Comparison of ENCODE assay signal across 8 cellular contexts in genomic region chr20:46090095-46090388, GRCh38. TPM values are rescaled to one million over a fixed set of nuclear protein-coding genes. Genes with fewer than 3 reads are reported as not detected.
DNase-seq lines count a peak whose midpoint lies in the region; ATAC-seq lines count a peak whose summit lies in the region.

No MANE protein-coding gene starts in this region.

- H3K27ac ChIP-seq in subcutaneous abdominal adipose tissue (ENCODE audit: low read depth, low read length) = peak overlapping the region; percentile 93

- H3K4me1 ChIP-seq in subcutaneous abdominal adipose tissue (ENCODE audit: control insufficient read depth in 5 of 5, insufficient read depth in 5 of 5, low read length in 5 of 5) = peaks cover 10 to 46% (median 41%) of the 10 kb centered on the region in 5 donors

- peaks cover 23% of the 10 kb centered on the region for H3K4me1 Mint-ChIP-seq in T-helper 2 cell treated with Interferon-gamma antibody and Interleukin-4, amounts not matched to agents 5 μg/mL and 100 μg/mL, for 36 hours (ENCODE audit: low read depth)
- peaks cover 30% of the 10 kb centered on the region for H3K4me1 Mint-ChIP-seq in activated T-helper 17 cell treated with anti-CD3 and anti-CD28 coated beads, Interleukin-2, amount 50 U/mL, for 72 hours
- H3K4me1 Mint-ChIP-seq in immature natural killer cell = peaks cover 42 to 52% of the 10 kb centered on the region in 2 donors

- H3K27me3 Mint-ChIP-seq in T-helper 2 cell treated with Interferon-gamma antibody and Interleukin-4, amounts not matched to agents 5 μg/mL and 100 μg/mL, for 36 hours (ENCODE audit: low read depth) = peaks cover 2% of the 10 kb centered on the region
- H3K27me3 Mint-ChIP-seq in activated T-helper 17 cell treated with anti-CD3 and anti-CD28 coated beads, Interleukin-2, amount 50 U/mL, for 72 hours = no peaks in the 10 kb centered on the region
- peaks cover 4 to 8% (median 6%) of the 10 kb centered on the region in 3 donors for H3K27me3 Mint-ChIP-seq in immature natural killer cell (ENCODE audit: low read depth in 3 of 3)

- ATAC-seq in activated T-helper 17 cell treated with anti-CD3 and anti-CD28 coated beads, Interleukin-2, amount 50 U/mL, for 72 hours (replicated peaks) = no peak

- H3K9me3 ChIP-seq in subcutaneous abdominal adipose tissue (ENCODE audit: control insufficient read depth in 5 of 5, low read length in 5 of 5) = no peaks in the 10 kb centered on the region

- no peaks in the 10 kb centered on the region for H3K27me3 ChIP-seq in subcutaneous abdominal adipose tissue (ENCODE audit: control insufficient read depth in 5 of 5, insufficient read depth in 4 of 5, low read length in 5 of 5)

- H3K36me3 ChIP-seq in subcutaneous abdominal adipose tissue (ENCODE audit: control insufficient read depth in 5 of 5, insufficient read depth in 5 of 5, low read length in 5 of 5) = no peaks in the 10 kb centered on the region

- peak overlapping the region; percentile 85 for H3K4me3 Mint-ChIP-seq in T-helper 2 cell treated with Interferon-gamma antibody and Interleukin-4, amounts not matched to agents 5 μg/mL and 100 μg/mL, for 36 hours
- H3K4me3 Mint-ChIP-seq in activated T-helper 17 cell treated with anti-CD3 and anti-CD28 coated beads, Interleukin-2, amount 50 U/mL, for 72 hours = peak overlapping the region; percentile 87
- peak overlapping the region; percentile 88 to 95 (median 91) for H3K4me3 Mint-ChIP-seq in immature natural killer cell

- no peaks in the 10 kb centered on the region for H3K9me3 Mint-ChIP-seq in T-helper 2 cell treated with Interferon-gamma antibody and Interleukin-4, amounts not matched to agents 5 μg/mL and 100 μg/mL, for 36 hours
- H3K9me3 Mint-ChIP-seq in activated T-helper 17 cell treated with anti-CD3 and anti-CD28 coated beads, Interleukin-2, amount 50 U/mL, for 72 hours = no peaks in the 10 kb centered on the region
- H3K9me3 Mint-ChIP-seq in immature natural killer cell = no peaks in the 10 kb centered on the region

- no peak for DNase-seq in T-helper 2 cell treated with Interferon-gamma antibody and Interleukin-4, amounts not matched to agents 5 μg/mL and 100 μg/mL, for 36 hours (ENCODE audit: low spot score)
- DNase-seq in T-helper 2 cell (no peak), immature natural killer cell (no peak), SIG-M5 treated with dmso at 0.1 percent for 504 hours (lab: John Stamatoyannopoulos, UW; ENCODE audit: unreplicated experiment) (no peak), HuH-7 (ENCODE audit: low spot score) (no peak), cerebellum (ENCODE audit: low spot score) (no peak)

- H3K4me3 ChIP-seq in subcutaneous abdominal adipose tissue (ENCODE audit: low read depth in 1 of 5, low read length in 5 of 5) = peak overlapping the region; percentile 66 to 96 (median 77)

- peak overlapping the region; percentile 63 for H3K27ac Mint-ChIP-seq in T-helper 2 cell treated with Interferon-gamma antibody and Interleukin-4, amounts not matched to agents 5 μg/mL and 100 μg/mL, for 36 hours
- peak overlapping the region; percentile 94 for H3K27ac Mint-ChIP-seq in activated T-helper 17 cell treated with anti-CD3 and anti-CD28 coated beads, Interleukin-2, amount 50 U/mL, for 72 hours
- peak overlapping the region; percentile 85 to 96 (median 92) for H3K27ac Mint-ChIP-seq in immature natural killer cell

- peaks cover 9% of the 10 kb centered on the region for H3K36me3 Mint-ChIP-seq in T-helper 2 cell treated with Interferon-gamma antibody and Interleukin-4, amounts not matched to agents 5 μg/mL and 100 μg/mL, for 36 hours (ENCODE audit: low read depth)
- H3K36me3 Mint-ChIP-seq in activated T-helper 17 cell treated with anti-CD3 and anti-CD28 coated beads, Interleukin-2, amount 50 U/mL, for 72 hours (ENCODE audit: low read depth) = peaks cover 20% of the 10 kb centered on the region
- H3K36me3 Mint-ChIP-seq in immature natural killer cell = no peaks in the 10 kb centered on the region

- peak overlapping the region in 3 of 5 donors; percentile 53 to 96 (median 93) for H3K9ac ChIP-seq in subcutaneous abdominal adipose tissue (ENCODE audit: low read length in 5 of 5)

RNA-seq across cellular contexts. Expression of gene NCOA5, which starts 0.3 kb away (rescaled TPM):
- 10 to 100 TPM; 16.4 to 31.6 TPM for total RNA-seq in activated T-helper 17 cell treated with anti-CD3 and anti-CD28 coated beads, Interleukin-2, amount 50 U/mL, for 72 hours
- 10 to 100 TPM; 12.9 to 30.7 (median 14.0) TPM for polyA plus RNA-seq in immature natural killer cell
- total RNA-seq in cerebellum = 18.1 TPM

RNA-seq across cellular contexts. Expression of gene CD40, which starts 28.1 kb away (rescaled TPM):
- total RNA-seq in activated T-helper 17 cell treated with anti-CD3 and anti-CD28 coated beads, Interleukin-2, amount 50 U/mL, for 72 hours = 1 to 10 TPM; 1.5 to 7.8 TPM
- polyA plus RNA-seq in immature natural killer cell = 1 to 10 TPM; 4.3 to 8.3 (median 7.0) TPM
- 1.6 TPM for total RNA-seq in cerebellum
